ENCODE assay signal across 17 cellular contexts in the genomic region with DNA sequence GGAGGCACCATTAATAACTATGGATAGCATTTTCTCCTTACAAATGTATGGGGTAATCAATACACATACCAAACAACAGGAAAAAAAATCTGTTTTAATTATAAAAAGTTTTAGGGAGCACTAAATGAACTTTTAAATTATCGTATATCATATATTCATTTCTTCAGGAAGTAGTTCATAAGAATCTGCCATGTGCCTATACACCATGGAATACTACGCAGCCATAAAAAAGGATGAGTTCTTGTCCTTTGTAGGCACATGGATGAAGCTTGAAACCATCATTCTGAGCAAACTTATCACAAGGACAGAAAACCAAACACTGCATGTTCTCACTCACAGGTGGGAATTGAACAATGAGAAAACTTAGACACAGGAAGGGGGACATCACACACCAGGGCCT.
DNase-seq lines count a peak whose midpoint lies in the region; ATAC-seq and TF ChIP-seq lines count a peak whose summit lies in the region.
"Had no signal": no experiment of that assay in that cellular context is flagged by ENCODE, and none has a peak within 500 bp of the region (broad histone marks: within the 10 kb centered on the region; RNA-seq: fewer than 3 reads in every experiment).

No MANE protein-coding gene starts in this region.

- H3K36me3 Mint-ChIP-seq in activated naive CD8-positive, alpha-beta T cell treated with anti-CD3 and anti-CD28 coated beads, Interleukin-2, amount 50 U/mL, for 24 hours (ENCODE audit: low read depth) = no peaks in the 10 kb centered on the region
- peaks cover 4% of the 10 kb centered on the region for H3K36me3 Mint-ChIP-seq in activated naive CD8-positive, alpha-beta T cell treated with anti-CD3 and anti-CD28 coated beads for 36 hours
- H3K36me3 Mint-ChIP-seq: CD14-positive monocyte; CD4-positive, alpha-beta memory T cell; CD4-positive, CD25-positive, alpha-beta regulatory T cell had no signal

- no peak for TF ChIP-seq CTCF in HEK293 (tag by site-specific recombination; IDR thresholded peaks at IDR 0.05)

- no peak overlapping the region for H3K4me3 Mint-ChIP-seq in activated naive CD8-positive, alpha-beta T cell treated with anti-CD3 and anti-CD28 coated beads, Interleukin-2, amount 50 U/mL, for 24 hours
- no peak overlapping the region for H3K4me3 Mint-ChIP-seq in activated naive CD8-positive, alpha-beta T cell treated with anti-CD3 and anti-CD28 coated beads for 36 hours
- H3K4me3 Mint-ChIP-seq: CD14-positive monocyte; CD4-positive, alpha-beta memory T cell; CD4-positive, CD25-positive, alpha-beta regulatory T cell; CD8-positive, alpha-beta memory T cell had no signal

- no peaks in the 10 kb centered on the region for H3K36me3 ChIP-seq in HEK293 (ENCODE audit: control insufficient read depth in 2 of 2, insufficient read depth in 1 of 2, low read length in 2 of 2)
- H3K36me3 ChIP-seq: BE2C, BLaER1 had no signal

- no peak for DNase-seq in activated naive CD8-positive, alpha-beta T cell treated with anti-CD3 and anti-CD28 coated beads, Interleukin-2, amount 50 U/mL, for 24 hours
- DNase-seq in activated naive CD8-positive, alpha-beta T cell treated with anti-CD3 and anti-CD28 coated beads for 36 hours = no peak
- DNase-seq: 8988T; ACHN; BE2C; C1 segment of cervical spinal cord; CD4-positive, alpha-beta memory T cell; CD4-positive, CD25-positive, alpha-beta regulatory T cell; CD8-positive, alpha-beta memory T cell; COR-L47; DMS79 treated with DMSO at 0.1 percent for 48 hours; GF-D8 had no signal

- no peaks in the 10 kb centered on the region for H3K4me1 ChIP-seq in HEK293 (ENCODE audit: control insufficient read depth, insufficient read depth, low read length)
- H3K4me1 ChIP-seq: BE2C, BLaER1 had no signal

- no peak overlapping the region for H3K27ac ChIP-seq in HEK293 (ENCODE audit: extremely low read depth, low read depth, low read length)
- H3K27ac ChIP-seq: BLaER1 had no signal

- no peak for ATAC-seq in activated naive CD8-positive, alpha-beta T cell treated with anti-CD3 and anti-CD28 coated beads, Interleukin-2, amount 50 U/mL, for 24 hours
- no peak for ATAC-seq in HG02623 (IDR thresholded peaks at IDR 0.05; ENCODE audit: unreplicated experiment)
- no peak for ATAC-seq in GM19351 (IDR thresholded peaks at IDR 0.05; ENCODE audit: unreplicated experiment)

- peak overlapping the region; percentile 7 for H3K27ac Mint-ChIP-seq in activated naive CD8-positive, alpha-beta T cell treated with anti-CD3 and anti-CD28 coated beads, Interleukin-2, amount 50 U/mL, for 24 hours
- no peak overlapping the region for H3K27ac Mint-ChIP-seq in activated naive CD8-positive, alpha-beta T cell treated with anti-CD3 and anti-CD28 coated beads for 36 hours
- H3K27ac Mint-ChIP-seq: CD14-positive monocyte; CD4-positive, alpha-beta memory T cell; CD4-positive, CD25-positive, alpha-beta regulatory T cell had no signal

- no peaks in the 10 kb centered on the region for H3K9me3 ChIP-seq in HEK293 (ENCODE audit: control insufficient read depth, insufficient read depth, low read depth, low read length)
- H3K9me3 ChIP-seq: BE2C, BLaER1 had no signal

- CTCF ChIA-PET in HEK293 (lab: Yijun Ruan, JAX) = interaction anchor here (0.6 kb wide), 1 partner anchor 94 kb away, joined by 4 read pairs; no protein-coding TSS in a partner anchor

- H3K4me3 ChIP-seq in HEK293 (ENCODE audit: low read depth, low read length) = no peak overlapping the region
- H3K4me3 ChIP-seq: BLaER1 had no signal

- peaks cover 8% of the 10 kb centered on the region for H3K9me3 Mint-ChIP-seq in activated naive CD8-positive, alpha-beta T cell treated with anti-CD3 and anti-CD28 coated beads, Interleukin-2, amount 50 U/mL, for 24 hours
- H3K9me3 Mint-ChIP-seq in activated naive CD8-positive, alpha-beta T cell treated with anti-CD3 and anti-CD28 coated beads for 36 hours = peaks cover 3% of the 10 kb centered on the region

- POLR2A ChIA-PET in HEK293 (lab: Yijun Ruan, JAX) = no interaction called here

- no peaks in the 10 kb centered on the region for H3K27me3 Mint-ChIP-seq in activated naive CD8-positive, alpha-beta T cell treated with anti-CD3 and anti-CD28 coated beads, Interleukin-2, amount 50 U/mL, for 24 hours
- H3K27me3 Mint-ChIP-seq in activated naive CD8-positive, alpha-beta T cell treated with anti-CD3 and anti-CD28 coated beads for 36 hours = no peaks in the 10 kb centered on the region
- H3K27me3 Mint-ChIP-seq: CD4-positive, alpha-beta memory T cell; CD4-positive, CD25-positive, alpha-beta regulatory T cell; CD8-positive, alpha-beta memory T cell had no signal

- peaks cover 27% of the 10 kb centered on the region for H3K4me1 Mint-ChIP-seq in activated naive CD8-positive, alpha-beta T cell treated with anti-CD3 and anti-CD28 coated beads, Interleukin-2, amount 50 U/mL, for 24 hours
- peaks cover 28% of the 10 kb centered on the region for H3K4me1 Mint-ChIP-seq in activated naive CD8-positive, alpha-beta T cell treated with anti-CD3 and anti-CD28 coated beads for 36 hours
- H3K4me1 Mint-ChIP-seq: CD14-positive monocyte had no signal

TF ChIP-seq in HEK293, 187 proteins besides CTCF, POLR2A, EP300 and RAD21:
- TF ChIP-seq ZSCAN23 (tag by site-specific recombination; IDR thresholded peaks at IDR 0.05) = no peak
- no peak for TF ChIP-seq ZNF138 (tag by site-specific recombination; IDR thresholded peaks at IDR 0.05; ENCODE audit: borderline replicate concordance)
- TF ChIP-seq ZNF146 (tag by site-specific recombination; IDR thresholded peaks at IDR 0.05) = peak; percentile 40; the same call in 1 of the 2 replicates
- TF ChIP-seq ZNF132 (tag by site-specific recombination; IDR thresholded peaks at IDR 0.05; ENCODE audit: borderline replicate concordance) = no peak
